30 cellular contexts compared by ENCODE assay signal in genomic region chr6:13655700-13656099, GRCh38. TPM values are rescaled to one million over a fixed set of nuclear protein-coding genes. Genes with fewer than 3 reads are reported as not detected.
DNase-seq lines count a peak whose midpoint lies in the region; ATAC-seq, FAIRE-seq and TF ChIP-seq lines count a peak whose summit lies in the region.
"Had no signal": no experiment of that assay in that cellular context is flagged by ENCODE, and none has a peak within 500 bp of the region (broad histone marks: within the 10 kb centered on the region; RNA-seq: fewer than 3 reads in every experiment).

No MANE protein-coding gene starts in this region.

- H3K9me3 Mint-ChIP-seq in CD4-positive, CD25-positive, alpha-beta regulatory T cell: peaks cover 0 to 3% (median 0%) of the 10 kb centered on the region in 7 donors

- no peak for ATAC-seq in CD4-positive, CD25-positive, alpha-beta regulatory T cell (ENCODE audit: low read depth in 2 of 2)
- ATAC-seq in GM19328 (IDR thresholded peaks at IDR 0.05; ENCODE audit: unreplicated experiment) (peak; percentile 55), GM12878 (peak; percentile 65), GM21723 (IDR thresholded peaks at IDR 0.05; ENCODE audit: unreplicated experiment) (no peak)
- ATAC-seq: HCT116, PC-3, Right ventricle myocardium inferior, SK-N-SH treated with all-trans-retinoic acid at 6 μM for 48 hours, T-helper 17 cell had no signal

- no peak for TF ChIP-seq POLR2A in GM12878 (IDR thresholded peaks at IDR 0.05; ENCODE audit: low read depth, low read length)

- H3K9me3 ChIP-seq in CD4-positive, CD25-positive, alpha-beta regulatory T cell (ENCODE audit: control insufficient read depth in 2 of 2, low read length in 2 of 2): no peaks in the 10 kb centered on the region
- H3K9me3 ChIP-seq in GM12878 (replicated peaks; ENCODE audit: control insufficient read depth, insufficient read depth, low read length) (peaks cover 1% of the 10 kb centered on the region; the same call in 1 of the 3 replicates), colonic mucosa (no peaks in the 10 kb centered on the region)
- H3K9me3 ChIP-seq: BLaER1, SJCRH30 had no signal

- no peaks in the 10 kb centered on the region for H3K27me3 Mint-ChIP-seq in CD4-positive, CD25-positive, alpha-beta regulatory T cell
- H3K27me3 Mint-ChIP-seq: CD4-positive, alpha-beta memory T cell; T-helper 17 cell had no signal

- no peak overlapping the region for H3K9ac ChIP-seq in GM12878 (ENCODE audit: control insufficient read depth, insufficient read depth, low read length)
- no peak overlapping the region for H3K9ac ChIP-seq in colonic mucosa (ENCODE audit: low read depth in 2 of 2, low read length in 2 of 2)
- H3K9ac ChIP-seq: BLaER1 had no signal

- SMC1A ChIA-PET in GM12878 (lab: Charles Lee; ENCODE audit: uncharacterized antibody, unreplicated experiment): interaction anchor here (1.0 to 1.5 kb wide), 2 partner anchors 8 to 14 kb away, joined by 3 read pairs; no protein-coding TSS in a partner anchor

- peak overlapping the region in 2 of 4 donors; percentile 13 to 38 for H3K4me3 Mint-ChIP-seq in CD4-positive, CD25-positive, alpha-beta regulatory T cell
- H3K4me3 Mint-ChIP-seq: CD4-positive, alpha-beta memory T cell; T-helper 17 cell had no signal

- no peak overlapping the region for H3K4me3 ChIP-seq in CD4-positive, CD25-positive, alpha-beta regulatory T cell (ENCODE audit: low read depth, low read length)
- no peak overlapping the region for H3K4me3 ChIP-seq in GM06990 (replicated peaks; ENCODE audit: low read depth, low read length)
- no peak overlapping the region for H3K4me3 ChIP-seq in GM12878
- no peak overlapping the region for H3K4me3 ChIP-seq in colonic mucosa
- H3K4me3 ChIP-seq: BLaER1, SJCRH30 had no signal

- no peaks in the 10 kb centered on the region for H4K20me1 ChIP-seq in GM12878 (ENCODE audit: control insufficient read depth, insufficient read depth)

- H3K4me2 ChIP-seq in GM12878 (ENCODE audit: control insufficient read depth, insufficient read depth): no peak overlapping the region
- H3K4me2 ChIP-seq: BLaER1 had no signal

- H3K4me1 Mint-ChIP-seq in CD4-positive, CD25-positive, alpha-beta regulatory T cell: peaks cover 39 to 72% (median 55%) of the 10 kb centered on the region in 4 donors

- intact Hi-C loops in GM12878 (cut with micrococcal nuclease; ENCODE audit: unreplicated experiment): no loop called here
- intact Hi-C loops in colonic mucosa (cut with DNase I): no loop called here

- RAD21 ChIA-PET in GM12878 (lab: Charles Lee; ENCODE audit: unreplicated experiment): interaction anchor here (1.1 kb wide), 1 partner anchor 25 kb away, joined by 3 read pairs; no protein-coding TSS in a partner anchor

- TF ChIP-seq CTCF in GM06990 (IDR thresholded peaks at IDR 0.05; ENCODE audit: insufficient read depth, low read length, poor library complexity, severe bottlenecking) (no peak), GM12878 (IDR thresholded peaks at IDR 0.05 in 2 of 3, conservative IDR thresholded peaks at IDR 0.05 in 1 of 3; ENCODE audit: control insufficient read depth in 2 of 3, extremely low read depth in 1 of 3, insufficient read depth in 1 of 3, low read depth in 3 of 3, low read length in 3 of 3) (no peak), colonic mucosa (IDR thresholded peaks at IDR 0.05) (no peak)

- H2AFZ ChIP-seq in GM12878 (ENCODE audit: control insufficient read depth, low read depth, low read length): no peak overlapping the region

- in situ Hi-C loops in GM12878 (cut with MboI): no loop called here

- no peak overlapping the region for H3K27ac ChIP-seq in CD4-positive, CD25-positive, alpha-beta regulatory T cell (ENCODE audit: insufficient read depth, low read length, poor library complexity, severe bottlenecking)
- H3K27ac ChIP-seq in GM12878 (ENCODE audit: control insufficient read depth, insufficient read depth) (no peak overlapping the region), colonic mucosa (no peak overlapping the region)
- H3K27ac ChIP-seq: BLaER1, SJCRH30 had no signal

- no peaks in the 10 kb centered on the region for H3K27me3 ChIP-seq in CD4-positive, CD25-positive, alpha-beta regulatory T cell (ENCODE audit: control insufficient read depth, insufficient read depth, low read length)
- H3K27me3 ChIP-seq in GM06990 (replicated peaks; ENCODE audit: control insufficient read depth, insufficient read depth, low read length) (no peaks in the 10 kb centered on the region), GM12878 (replicated peaks in 1 of 2; ENCODE audit: control insufficient read depth in 2 of 2, insufficient read depth in 2 of 2, low read length in 1 of 2) (no peaks in the 10 kb centered on the region), colonic mucosa (no peaks in the 10 kb centered on the region)
- H3K27me3 ChIP-seq: BLaER1, SJCRH30 had no signal

- WGBS in GM12878 (ENCODE audit: insufficient coverage, insufficient replicate concordance, low lambda C conversion rate, missing lambda C conversion rate): 100% methylated on average over 1 of the region's 1 CpG

- BruUV-seq in GM12878 (replicated peaks; lab: Mats Ljungman, UMichigan): no TSS peak

- no peak for DNase-seq in CD4-positive, CD25-positive, alpha-beta regulatory T cell
- DNase-seq in GM06990 (ENCODE audit: extremely low read depth, insufficient read length) (peak; percentile 19), GM12878 (ENCODE audit: low read depth, low spot score) (no peak), NCI-H345 (lab: John Stamatoyannopoulos, UW) (no peak), colonic mucosa (no peak), T-helper 2 cell (no peak)
- DNase-seq: CD4-positive, alpha-beta memory T cell; COR-L47; DMS 273 treated with DMSO at 0.1 percent for 48 hours; DMS79; Kasumi-1; MV-4-11; NCI-H1105 treated with DMSO at 0.1 percent for 48 hours; NCI-H146; NCI-H1930; NCI-H2107; NCI-H446; NCI-H524 treated with DMSO at 0.1 percent for 48 hours; NCI-H774; NK-92 treated with Interleukin-12 subunit alpha and Interleukin-12 subunit beta, amount 100 ng/mL, for 24 hours; PC-3; SJCRH30; T-helper 17 cell had no signal

- peaks cover 33% of the 10 kb centered on the region for H3K4me1 ChIP-seq in CD4-positive, CD25-positive, alpha-beta regulatory T cell (ENCODE audit: control insufficient read depth, insufficient read depth, low read length, poor library complexity, severe bottlenecking)
- H3K4me1 ChIP-seq in GM12878 (ENCODE audit: control insufficient read depth, insufficient read depth, low read length) (no peaks in the 10 kb centered on the region), colonic mucosa (no peaks in the 10 kb centered on the region)
- H3K4me1 ChIP-seq: SJCRH30 had no signal

- POLR2A ChIA-PET in GM12878 (lab: Charles Lee): no interaction called here

- peaks cover 11% of the 10 kb centered on the region for H3K36me3 ChIP-seq in CD4-positive, CD25-positive, alpha-beta regulatory T cell (ENCODE audit: control insufficient read depth, insufficient read depth, low read length)
- H3K36me3 ChIP-seq in GM06990 (ENCODE audit: control insufficient read depth, insufficient read depth, low read length): no peaks in the 10 kb centered on the region; the same call in 1 of the 2 replicates
- peaks cover 0 to 7% of the 10 kb centered on the region in 2 experiments; a peak in 3 of 4 replicates for H3K36me3 ChIP-seq in GM12878 (ENCODE audit: control insufficient read depth in 2 of 2, insufficient read depth in 2 of 2, low read length in 1 of 2)
- H3K36me3 ChIP-seq in colonic mucosa: no peaks in the 10 kb centered on the region

- no peak for FAIRE-seq in GM12878 (lab: Jason Lieb, UNC)
- FAIRE-seq: H1 had no signal

- TF ChIP-seq RAD21 in GM12878 (IDR thresholded peaks at IDR 0.05; ENCODE audit: insufficient read depth, low read depth, low read length): no peak

- peaks cover 12% of the 10 kb centered on the region for H3K79me2 ChIP-seq in GM12878 (ENCODE audit: control insufficient read depth, insufficient read depth, low read length)

- CTCF ChIA-PET in GM12878 (lab: Yijun Ruan, JAX): no interaction called here

- peaks cover 33% of the 10 kb centered on the region for H3K36me3 Mint-ChIP-seq in CD4-positive, CD25-positive, alpha-beta regulatory T cell

- TF ChIP-seq EP300 in GM12878 (IDR thresholded peaks at IDR 0.05; ENCODE audit: borderline replicate concordance in 1 of 2, control insufficient read depth in 1 of 2, low read depth in 2 of 2, low read length in 2 of 2): no peak

- peak overlapping the region in 2 of 3 donors; percentile 15 to 21 for H3K27ac Mint-ChIP-seq in CD4-positive, CD25-positive, alpha-beta regulatory T cell
- H3K27ac Mint-ChIP-seq: T-helper 17 cell had no signal

RNA-seq across cellular contexts. Expression of gene NOL7, which starts 40.6 kb away (rescaled TPM):
- 50.2 TPM for total RNA-seq in CD4-positive, CD25-positive, alpha-beta regulatory T cell
- polyA plus RNA-seq in CD4-positive, CD25-positive, alpha-beta regulatory T cell: 100 to 1,000 TPM; 127 to 145 (median 130) TPM
- total RNA-seq in GM12878 (2013; cell fraction: nucleolus; rRNA removed): 19.6 and 24.1 TPM in 2 replicates
- 75.6 and 79.8 TPM in 2 replicates for total RNA-seq in GM12878 (2014; rRNA removed)
- total RNA-seq in GM12878 (2014; rRNA removed; fragmentation: Illumina TruSeq; extraction: Trizol): 102 and 103 TPM in 2 replicates
- 80.1 and 86.2 TPM in 2 replicates for total RNA-seq in GM12878 (2021)
- polyA plus RNA-seq in GM12878 (2011; ENCODE audit: low read depth): 33.9 TPM
- polyA plus RNA-seq in GM12878 (2011; rRNA removed): 34.6 and 59.2 TPM in 2 replicates
- polyA plus RNA-seq in GM12878 (2011; cell fraction: cytosol; rRNA removed): 26.7 and 34.1 TPM in 2 replicates
- polyA plus RNA-seq in GM12878 (2011; cell fraction: nucleus; rRNA removed): 18.7 and 25.9 TPM in 2 replicates
- polyA plus RNA-seq in GM12878 (2012): 56.2 and 65.5 TPM in 2 replicates
- 101 and 110 TPM in 2 replicates for polyA plus RNA-seq in GM12878 (2014; fragmentation: Illumina TruSeq; extraction: Trizol)
- 10 to 100 TPM; 12.2 to 31.2 TPM for polyA plus RNA-seq in GM12878 (2014; fragmentation: Nextera tagmentation; extraction: Ambion mirVana)
- 86.3 and 86.9 TPM in 2 replicates for polyA plus RNA-seq in GM12878 (2014; rRNA removed)
- polyA plus RNA-seq in GM12878 (2016; fragmentation: Nextera tagmentation; extraction: Ambion mirVana): 100 to 1,000 TPM; 218 to 222 TPM
- 3.4 and 5.5 TPM in 2 replicates for polyA minus RNA-seq in GM12878 (2011; rRNA and poly(A)+ RNA removed)
- 8.8 and 9.9 TPM in 2 replicates for polyA minus RNA-seq in GM12878 (2011; cell fraction: cytosol; rRNA and poly(A)+ RNA removed)
- polyA minus RNA-seq in GM12878 (2011; cell fraction: nucleus; rRNA and poly(A)+ RNA removed): 8.1 and 14.2 TPM in 2 replicates
- 10 to 100 TPM; 54.1 to 82.1 TPM for total RNA-seq in colonic mucosa

RNA-seq across cellular contexts. Expression of gene RANBP9, which starts 55.9 kb away (rescaled TPM):
- total RNA-seq in CD4-positive, CD25-positive, alpha-beta regulatory T cell: 85.5 TPM
- polyA plus RNA-seq in CD4-positive, CD25-positive, alpha-beta regulatory T cell: 10 to 100 TPM in 2 of 4 donors, 1 to 10 TPM in 2; 5.6 to 11.1 (median 8.8) TPM
- total RNA-seq in GM12878 (2013; cell fraction: nucleolus; rRNA removed): 18.2 and 18.7 TPM in 2 replicates
- total RNA-seq in GM12878 (2014; rRNA removed): 11.3 and 12.9 TPM in 2 replicates
- total RNA-seq in GM12878 (2014; rRNA removed; fragmentation: Illumina TruSeq; extraction: Trizol): 22.5 TPM in 2 replicates
- 28.5 and 28.7 TPM in 2 replicates for total RNA-seq in GM12878 (2021)
- 17.2 TPM for polyA plus RNA-seq in GM12878 (2011; ENCODE audit: low read depth)
- polyA plus RNA-seq in GM12878 (2011; rRNA removed): 21.5 and 32.7 TPM in 2 replicates
- polyA plus RNA-seq in GM12878 (2011; cell fraction: cytosol; rRNA removed): 15.0 and 15.3 TPM in 2 replicates
- 17.3 and 21.5 TPM in 2 replicates for polyA plus RNA-seq in GM12878 (2011; cell fraction: nucleus; rRNA removed)
- 23.4 and 27.1 TPM in 2 replicates for polyA plus RNA-seq in GM12878 (2012)
- 43.1 and 44.2 TPM in 2 replicates for polyA plus RNA-seq in GM12878 (2014; fragmentation: Illumina TruSeq; extraction: Trizol)
- polyA plus RNA-seq in GM12878 (2014; fragmentation: Nextera tagmentation; extraction: Ambion mirVana): 10 to 100 TPM in 1 of 2 experiments, 1 to 10 TPM in 1; 8.2 to 10.8 TPM
- polyA plus RNA-seq in GM12878 (2014; rRNA removed): 15.7 and 21.1 TPM in 2 replicates
- 1 to 10 TPM; 3.7 to 5.0 TPM for polyA plus RNA-seq in GM12878 (2016; fragmentation: Nextera tagmentation; extraction: Ambion mirVana)
- 16.4 and 27.4 TPM in 2 replicates for polyA minus RNA-seq in GM12878 (2011; rRNA and poly(A)+ RNA removed)
- 10.7 and 14.2 TPM in 2 replicates for polyA minus RNA-seq in GM12878 (2011; cell fraction: cytosol; rRNA and poly(A)+ RNA removed)
- 6.4 and 12.8 TPM in 2 replicates for polyA minus RNA-seq in GM12878 (2011; cell fraction: nucleus; rRNA and poly(A)+ RNA removed)
- 10 to 100 TPM; 27.2 to 35.0 TPM for total RNA-seq in colonic mucosa

Comparison
In these comparisons a context has a peak if more than half of its experiments do, and no peak if none do; other contexts are left out.
1. ATAC-seq: peak in GM19328 (single experiment) and GM12878 (single experiment); none in CD4-positive, CD25-positive, alpha-beta regulatory T cell (0 of 2) and GM21723 (single experiment).